Comparison of ENCODE assay signal across 8 cellular contexts in genomic region chr2:160411167-160411566, GRCh38.
A peak's percentile ranks its signal among the peaks of the same experiment; 100 is the strongest.
DNase-seq lines count a peak whose midpoint lies in the region; ATAC-seq, FAIRE-seq and TF ChIP-seq lines count a peak whose summit lies in the region.

No MANE protein-coding gene starts in this region.

- peak; percentile 61 for FAIRE-seq in GM19239 (lab: Jason Lieb, UNC)
- FAIRE-seq in GM12892 (lab: Jason Lieb, UNC): no peak

- POLR2A ChIA-PET in Caco-2 (lab: Charles Lee): no interaction called here

- H3K36me3 Mint-ChIP-seq in naive B cell (peaks cover 0 to 7% of the 10 kb centered on the region in 2 donors), Caco-2 (ENCODE audit: insufficient read depth, unreplicated experiment) (peaks cover 16% of the 10 kb centered on the region)

- 0 out of 2 replicates have a peak, but pooled peaks cover 3% of the 10 kb centered on the region for H3K36me3 ChIP-seq in MG63
- no peaks in the 10 kb centered on the region for H3K36me3 ChIP-seq in Caco-2 (ENCODE audit: control insufficient read depth, insufficient read depth, low read length)

- peaks cover 9% of the 10 kb centered on the region; the same call in 1 of the 2 replicates for H3K4me1 ChIP-seq in Caco-2

- H3K4me3 ChIP-seq in MG63 (no peak overlapping the region), Caco-2 (ENCODE audit: low read depth, low read length) (no peak overlapping the region)

- H3K9me3 ChIP-seq in MG63 (no peaks in the 10 kb centered on the region), Caco-2 (no peaks in the 10 kb centered on the region)

- ATAC-seq in naive B cell (ENCODE audit: low read depth in 2 of 2): peak; percentile 13 to 14

- intact Hi-C loops in Caco-2 (cut with micrococcal nuclease; ENCODE audit: unreplicated experiment): no loop called here

- H3K4me3 Mint-ChIP-seq in naive B cell (peak overlapping the region; percentile 5 to 76 (median 63)), Caco-2 (ENCODE audit: unreplicated experiment) (no peak overlapping the region)

- H3K9me3 Mint-ChIP-seq in naive B cell: no peaks in the 10 kb centered on the region
- H3K9me3 Mint-ChIP-seq in Caco-2 (ENCODE audit: unreplicated experiment): no peaks in the 10 kb centered on the region

- BruUV-seq in Caco-2 (replicated peaks; lab: Mats Ljungman, UMichigan): no TSS peak

- DNase-seq in GM19239 (ENCODE audit: insufficient read length, low spot score): no peak
- DNase-seq in MG63: peak; percentile 86
- peak; percentile 15 for DNase-seq in activated T-helper 9 cell treated with anti-CD3 and anti-CD28 coated beads, Interleukin-2, amount 50 U/mL, for 16 hours (ENCODE audit: low read depth)
- DNase-seq in naive B cell: peak; percentile 35
- no peak for DNase-seq in hypothalamus (lab: John Stamatoyannopoulos, UW)
- DNase-seq in Caco-2: no peak
- no peak for DNase-seq in NCI-H1105 (lab: John Stamatoyannopoulos, UW)
- no peak for DNase-seq in GM12892 (ENCODE audit: insufficient read length)

- H3K27me3 ChIP-seq in MG63 (no peaks in the 10 kb centered on the region), Caco-2 (replicated peaks; ENCODE audit: control insufficient read depth, insufficient read depth, low read length) (no peaks in the 10 kb centered on the region)

- no peak for TF ChIP-seq CTCF in Caco-2 (IDR thresholded peaks at IDR 0.05; ENCODE audit: insufficient read depth in 1 of 2, low read depth in 1 of 2, low read length in 1 of 2, severe bottlenecking in 1 of 2, unreplicated experiment in 1 of 2)

- CTCF ChIA-PET in Caco-2 (lab: Charles Lee): no interaction called here

- H3K4me1 Mint-ChIP-seq in naive B cell: peaks cover 42 to 55% (median 51%) of the 10 kb centered on the region in 3 donors
- peaks cover 25% of the 10 kb centered on the region for H3K4me1 Mint-ChIP-seq in Caco-2 (ENCODE audit: low read depth, unreplicated experiment)

- H3K27ac Mint-ChIP-seq in naive B cell: peak overlapping the region; percentile 12 to 73 (median 54)
- H3K27ac Mint-ChIP-seq in Caco-2 (ENCODE audit: unreplicated experiment): no peak overlapping the region

- TF ChIP-seq POLR2A in GM12892 (IDR thresholded peaks at IDR 0.05; ENCODE audit: low read depth, low read length): no peak

- no peaks in the 10 kb centered on the region for H3K27me3 Mint-ChIP-seq in naive B cell
- H3K27me3 Mint-ChIP-seq in Caco-2 (ENCODE audit: insufficient read depth, unreplicated experiment): no peaks in the 10 kb centered on the region

Comparison
In these comparisons a context has a peak if more than half of its experiments do, and no peak if none do; other contexts are left out.
1. DNase-seq: peak in MG63 (single experiment), activated T-helper 9 cell treated with anti-CD3 and anti-CD28 coated beads, Interleukin-2, amount 50 U/mL, for 16 hours (single experiment) and naive B cell (single experiment); none in GM19239 (single experiment), hypothalamus (0 of 51), Caco-2 (0 of 2), NCI-H1105 (single experiment) and GM12892 (single experiment).